Comparison of ENCODE assay signal across 1 cellular context in the genomic region with DNA sequence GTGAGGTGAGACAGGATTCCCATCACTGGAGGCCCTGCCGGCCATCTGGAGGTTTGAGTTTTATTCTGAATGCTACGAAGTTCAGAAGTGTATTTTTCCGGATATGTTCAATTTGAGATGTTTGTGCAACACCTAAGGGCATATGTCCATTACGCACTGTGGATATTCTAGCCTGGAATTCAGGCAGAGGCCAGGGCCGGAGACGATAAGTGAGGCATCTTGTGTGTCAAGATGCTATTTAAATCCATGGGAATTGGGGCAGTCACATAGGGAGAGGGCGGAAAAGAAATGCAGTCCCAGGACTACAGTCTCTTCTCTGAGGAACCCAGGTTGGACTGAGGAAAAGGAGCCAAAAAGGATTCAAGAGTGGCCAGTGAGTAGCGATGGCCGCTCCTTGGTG.
TF ChIP-seq lines count a peak whose summit lies in the region.

No MANE protein-coding gene starts in this region.

TF ChIP-seq in HCT116, 20 proteins besides CTCF, POLR2A, EP300 and RAD21:
- no peak for TF ChIP-seq ZNF274 (IDR thresholded peaks at IDR 0.05; ENCODE audit: low read depth, low read length)
- TF ChIP-seq JUND (IDR thresholded peaks at IDR 0.05) = no peak
- no peak for TF ChIP-seq TCF7L2 (IDR thresholded peaks at IDR 0.05; ENCODE audit: borderline replicate concordance, extremely low read depth, insufficient read depth, insufficient read length)
- no peak for TF ChIP-seq CBX3 (IDR thresholded peaks at IDR 0.05; ENCODE audit: low read depth)
- no peak for TF ChIP-seq EZH2 (IDR thresholded peaks at IDR 0.05)
- TF ChIP-seq, protein P1, sequence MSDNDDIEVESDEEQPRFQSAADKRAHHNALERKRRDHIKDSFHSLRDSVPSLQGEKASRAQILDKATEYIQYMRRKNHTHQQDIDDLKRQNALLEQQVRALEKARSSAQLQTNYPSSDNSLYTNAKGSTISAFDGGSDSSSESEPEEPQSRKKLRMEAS (IDR thresholded peaks at IDR 0.05) = no peak
- no peak for TF ChIP-seq ZBTB33 (IDR thresholded peaks at IDR 0.05; ENCODE audit: extremely low read depth, insufficient replicate concordance, low read length)
- no peak for TF ChIP-seq EGR1 (IDR thresholded peaks at IDR 0.05; ENCODE audit: low read depth)
- TF ChIP-seq ELF1 (IDR thresholded peaks at IDR 0.05; ENCODE audit: borderline replicate concordance, low read depth) = no peak
- no peak for TF ChIP-seq SIN3A (IDR thresholded peaks at IDR 0.05; ENCODE audit: low read depth)
- no peak for TF ChIP-seq SRF (IDR thresholded peaks at IDR 0.05; ENCODE audit: low read depth)
- TF ChIP-seq CEBPB (IDR thresholded peaks at IDR 0.05; ENCODE audit: low read depth) = no peak
- TF ChIP-seq, protein P2, sequence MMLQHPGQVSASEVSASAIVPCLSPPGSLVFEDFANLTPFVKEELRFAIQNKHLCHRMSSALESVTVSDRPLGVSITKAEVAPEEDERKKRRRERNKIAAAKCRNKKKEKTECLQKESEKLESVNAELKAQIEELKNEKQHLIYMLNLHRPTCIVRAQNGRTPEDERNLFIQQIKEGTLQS (IDR thresholded peaks at IDR 0.05) = no peak
- TF ChIP-seq FOSL1 (IDR thresholded peaks at IDR 0.05; ENCODE audit: low read depth) = no peak
- no peak for TF ChIP-seq REST (IDR thresholded peaks at IDR 0.05; ENCODE audit: low read depth)
- no peak for TF ChIP-seq SP1 (IDR thresholded peaks at IDR 0.05; ENCODE audit: low read depth)
- TF ChIP-seq ZFX (IDR thresholded peaks at IDR 0.05) = no peak
